ENCODE assay signal across 13 cellular contexts in the genomic region with DNA sequence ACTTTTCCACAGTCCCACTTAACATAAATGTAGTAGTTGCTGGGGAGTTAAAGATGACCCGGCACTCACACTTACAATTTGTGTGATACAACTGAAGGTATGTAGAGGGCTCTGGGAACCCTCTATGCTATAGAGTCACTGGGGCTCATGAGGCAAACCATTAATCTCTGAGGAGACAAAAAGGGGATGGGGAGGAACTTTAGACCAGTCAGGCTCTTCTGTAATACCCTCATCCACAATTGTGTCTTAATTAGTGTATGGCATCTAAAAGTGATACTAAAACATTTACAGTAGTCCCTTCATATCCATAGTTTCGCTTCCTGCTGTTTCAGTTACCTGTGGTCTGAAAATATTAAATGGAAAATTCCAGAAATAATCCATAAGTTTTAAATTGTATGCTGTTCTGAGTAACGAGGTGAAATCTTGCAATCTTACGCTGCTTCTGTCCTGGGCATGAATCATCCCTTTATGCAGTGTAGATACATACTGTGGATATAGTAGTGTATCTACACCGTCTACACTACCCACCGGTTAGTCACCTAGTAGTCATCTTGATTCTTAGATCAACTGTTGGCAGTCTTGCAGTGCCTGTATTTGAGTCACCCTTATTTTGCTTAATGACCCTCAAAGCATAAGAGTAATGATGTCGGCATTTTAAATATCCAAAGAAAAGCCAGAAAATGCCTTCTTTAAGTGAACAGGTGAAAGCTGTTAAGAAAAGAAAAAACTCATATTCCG. TPM values are rescaled to one million over a fixed set of nuclear protein-coding genes. Genes with fewer than 3 reads are reported as not detected.
A peak's percentile ranks its signal among the peaks of the same experiment; 100 is the strongest.
DNase-seq lines count a peak whose midpoint lies in the region; FAIRE-seq and TF ChIP-seq lines count a peak whose summit lies in the region.
"Had no signal": no experiment of that assay in that cellular context is flagged by ENCODE, and none has a peak within 500 bp of the region (broad histone marks: within the 10 kb centered on the region; RNA-seq: fewer than 3 reads in every experiment).

No MANE protein-coding gene starts in this region.

- H3K9ac ChIP-seq in kidney (ENCODE audit: low read length in 2 of 2): no peak overlapping the region

- TF ChIP-seq CTCF in lower leg skin (IDR thresholded peaks at IDR 0.05) (no peak), kidney (IDR thresholded peaks at IDR 0.05; ENCODE audit: borderline replicate concordance, extremely low read depth, insufficient read depth) (no peak)

- H3K4me3 ChIP-seq in lower leg skin (ENCODE audit: low read depth, poor library complexity, severe bottlenecking): no peak overlapping the region
- H3K4me3 ChIP-seq in kidney (ENCODE audit: low read length in 2 of 2): no peak overlapping the region
- H3K4me3 ChIP-seq: gastroesophageal sphincter, GM12878 had no signal

- H3K27ac Mint-ChIP-seq in activated naive CD8-positive, alpha-beta T cell: peak overlapping the region; percentile 91
- H3K27ac Mint-ChIP-seq: activated T-helper 1 cell treated with anti-CD3 and anti-CD28 coated beads, Interleukin-12 subunit alpha, Interleukin-12 subunit beta, Interleukin-2, Interleukin-4 antibody, amounts not matched to agents 30 ng/mL and 10 ng/mL and 1 ng/mL, durations not matched to agents 14 hours and 24 hours and 36 hours had no signal

- no peak for FAIRE-seq in kidney (lab: Jason Lieb, UNC)
- FAIRE-seq: GM12878 had no signal

- intact Hi-C loops in lower leg skin (cut with DNase I; ENCODE audit: low total_unique reads): no loop called here
- intact Hi-C loops in kidney (cut with DNase I): no loop called here

- no peaks in the 10 kb centered on the region for H3K36me3 Mint-ChIP-seq in activated naive CD8-positive, alpha-beta T cell

- peaks cover 0 to 5% of the 10 kb centered on the region in 2 donors for H3K4me1 ChIP-seq in kidney (ENCODE audit: control insufficient read depth in 1 of 2, insufficient read depth in 1 of 2, low read depth in 1 of 2, low read length in 2 of 2)

- no peaks in the 10 kb centered on the region for H3K27me3 Mint-ChIP-seq in activated naive CD8-positive, alpha-beta T cell

- no peak for TF ChIP-seq POLR2A in lower leg skin (IDR thresholded peaks at IDR 0.05)

- peaks cover 65% of the 10 kb centered on the region for H3K4me1 Mint-ChIP-seq in activated naive CD8-positive, alpha-beta T cell (ENCODE audit: low read depth)

- H3K9me3 ChIP-seq in kidney (ENCODE audit: control insufficient read depth in 1 of 2, low read length in 2 of 2): no peaks in the 10 kb centered on the region
- H3K9me3 ChIP-seq: gastroesophageal sphincter had no signal

- no peak overlapping the region for H3K4me3 Mint-ChIP-seq in activated naive CD8-positive, alpha-beta T cell
- H3K4me3 Mint-ChIP-seq: activated T-helper 1 cell treated with anti-CD3 and anti-CD28 coated beads, Interleukin-12 subunit alpha, Interleukin-12 subunit beta, Interleukin-2, Interleukin-4 antibody, amounts not matched to agents 30 ng/mL and 10 ng/mL and 1 ng/mL, durations not matched to agents 14 hours and 24 hours and 36 hours had no signal

- H3K36me3 ChIP-seq in kidney (ENCODE audit: control insufficient read depth in 1 of 2, insufficient read depth in 2 of 2, low read length in 2 of 2): no peaks in the 10 kb centered on the region
- H3K36me3 ChIP-seq: gastroesophageal sphincter had no signal

- H3K9me3 Mint-ChIP-seq in activated naive CD8-positive, alpha-beta T cell (ENCODE audit: low read depth): no peaks in the 10 kb centered on the region
- H3K9me3 Mint-ChIP-seq: activated T-helper 1 cell treated with anti-CD3 and anti-CD28 coated beads, Interleukin-12 subunit alpha, Interleukin-12 subunit beta, Interleukin-2, Interleukin-4 antibody, amounts not matched to agents 30 ng/mL and 10 ng/mL and 1 ng/mL, durations not matched to agents 14 hours and 24 hours and 36 hours had no signal

- H3K27ac ChIP-seq in kidney (ENCODE audit: low read depth in 2 of 2, low read length in 2 of 2): no peak overlapping the region
- H3K27ac ChIP-seq: gastroesophageal sphincter had no signal

- DNase-seq in CD1c-positive myeloid dendritic cell (ENCODE audit: extremely low spot score): peak; percentile 20
- DNase-seq in HPDE6-E6E7 (ENCODE audit: extremely low spot score): peak; percentile 97
- DNase-seq in kidney tubule cell (ENCODE audit: low spot score): peak; percentile 97
- no peak for DNase-seq in lower leg skin (ENCODE audit: low spot score in 2 of 2)
- no peak for DNase-seq in hippocampal formation (lab: John Stamatoyannopoulos, UW)
- no peak for DNase-seq in kidney
- DNase-seq: Kasumi-1 had no signal

- 74 to 78% methylated on average over 8 of the region's 8 CpGs for WGBS in lower leg skin, 2 donors

RNA-seq across cellular contexts. Expression of a gene that starts 12.2 kb away (rescaled TPM):
- 10 to 100 TPM; 11.7 to 14.6 (median 14.0) TPM for total RNA-seq in lower leg skin
- total RNA-seq in kidney: 20.6 TPM
- polyA plus RNA-seq in kidney (ENCODE audit: insufficient read depth, low read depth, low replicate concordance): 2.0 TPM

RNA-seq across cellular contexts. Expression of a gene that starts 33.0 kb away (rescaled TPM):
- total RNA-seq in lower leg skin (under 1 TPM in 2 of 4 donors, not detected in 2; 0.27 to 0.53 TPM), kidney (3.5 TPM)
- polyA plus RNA-seq in kidney (ENCODE audit: insufficient read depth, low read depth, low replicate concordance): 47.9 TPM
- total RNA-seq: activated T-helper 1 cell treated with anti-CD3 and anti-CD28 coated beads, Interleukin-12 subunit alpha, Interleukin-12 subunit beta, Interleukin-2, Interleukin-4 antibody, amounts not matched to agents 30 ng/mL and 10 ng/mL and 1 ng/mL, durations not matched to agents 14 hours and 24 hours and 36 hours; myocyte; Right ventricle myocardium superior had no signal
- polyA plus RNA-seq: GM12878 had no signal

RNA-seq across cellular contexts. Expression of a gene that starts 49.8 kb away (rescaled TPM):
- total RNA-seq in lower leg skin (10 to 100 TPM; 31.4 to 58.0 (median 47.1) TPM), kidney (21.2 TPM)
- polyA plus RNA-seq in kidney (ENCODE audit: insufficient read depth, low read depth, low replicate concordance): 11.9 TPM

Comparison
In these comparisons a context has a peak if more than half of its experiments do, and no peak if none do; other contexts are left out.
1. DNase-seq: peak in CD1c-positive myeloid dendritic cell (single experiment), HPDE6-E6E7 (single experiment) and kidney tubule cell (single experiment); none in lower leg skin (0 of 2), hippocampal formation (0 of 2) and kidney (single experiment).